In the genomic region with DNA sequence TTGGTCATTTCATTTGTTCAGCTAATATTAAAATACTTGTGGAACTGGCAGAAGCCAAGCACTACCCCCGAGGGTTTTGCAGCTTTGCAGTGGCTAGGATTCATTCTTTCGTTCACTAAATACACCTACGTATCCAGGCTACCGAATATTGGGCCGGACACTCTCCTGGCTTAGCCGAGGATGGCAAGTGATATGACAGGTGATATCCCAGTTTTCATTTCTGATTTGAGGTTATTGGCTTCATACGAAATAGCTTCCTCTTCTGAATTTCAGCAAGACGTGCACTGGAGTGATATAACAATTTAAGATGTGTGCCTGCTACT, we compare ENCODE assay signal across 8 cellular contexts. TPM values are rescaled to one million over a fixed set of nuclear protein-coding genes. Genes with fewer than 3 reads are reported as not detected.
DNase-seq lines count a peak whose midpoint lies in the region; ATAC-seq and TF ChIP-seq lines count a peak whose summit lies in the region.

No MANE protein-coding gene starts in this region.

- CTCF ChIA-PET in activated B cell treated with CpG ODN at 0.5 μM for 24 hours (lab: Charles Lee) = interaction anchor here (0.8 to 1.2 kb wide), 2 partner anchors 24 to 35 kb away, joined by 3 to 5 read pairs; no protein-coding TSS in a partner anchor

- H3K36me3 ChIP-seq in iPS DF 6.9 (ENCODE audit: control insufficient read depth, insufficient read depth, low read length) = no peaks in the 10 kb centered on the region

- POLR2A ChIA-PET in activated B cell treated with CpG ODN at 0.5 μM for 24 hours (lab: Charles Lee) = interaction anchor here (0.7 to 6.3 kb wide), 7 partner anchors 9 to 755 kb away, joined by 3 to 84 read pairs (median 4); a partner anchor contains a TSS

- DNase-seq in T-helper 2 cell treated with Interferon-gamma antibody and Interleukin-4, amounts not matched to agents 5 μg/mL and 100 μg/mL, for 36 hours (ENCODE audit: low spot score) = no peak
- DNase-seq in T-helper 2 cell (no peak), activated B cell treated with CpG ODN at 0.5 μM for 24 hours (no peak), iPS DF 6.9 (ENCODE audit: low read depth, low spot score) (no peak), KBM-7 (no peak), NCI-H2196 treated with DMSO at 0.1 percent for 48 hours (lab: John Stamatoyannopoulos, UW; ENCODE audit: unreplicated experiment) (no peak)
- no peak for DNase-seq in stimulated activated naive B cell treated with anti-CD40 and anti-IgM and Interleukin-4, amounts not matched to agents 10 μg/mL and 1 μg/mL and 100 μg/mL, for 72 hours

- H3K4me1 ChIP-seq in iPS DF 6.9 (ENCODE audit: control insufficient read depth, insufficient read depth, low read length) = no peaks in the 10 kb centered on the region

- peaks cover 38% of the 10 kb centered on the region for H3K36me3 Mint-ChIP-seq in T-helper 2 cell treated with Interferon-gamma antibody and Interleukin-4, amounts not matched to agents 5 μg/mL and 100 μg/mL, for 36 hours (ENCODE audit: low read depth)
- peaks cover 6% of the 10 kb centered on the region for H3K36me3 Mint-ChIP-seq in activated B cell treated with CpG ODN at 0.5 μM for 24 hours (ENCODE audit: low read depth)
- peaks cover 13 to 32% of the 10 kb centered on the region in 2 donors for H3K36me3 Mint-ChIP-seq in stimulated activated naive B cell treated with anti-CD40 and anti-IgM and Interleukin-4, amounts not matched to agents 10 μg/mL and 1 μg/mL and 100 μg/mL, for 72 hours

- WGBS in iPS DF 6.9 (ENCODE audit: insufficient coverage, insufficient read length) = no CpG with 5 or more reads among the region's 8 CpGs

- H3K27me3 Mint-ChIP-seq in T-helper 2 cell treated with Interferon-gamma antibody and Interleukin-4, amounts not matched to agents 5 μg/mL and 100 μg/mL, for 36 hours (ENCODE audit: low read depth) = no peaks in the 10 kb centered on the region
- H3K27me3 Mint-ChIP-seq in activated B cell treated with CpG ODN at 0.5 μM for 24 hours = no peaks in the 10 kb centered on the region
- H3K27me3 Mint-ChIP-seq in stimulated activated naive B cell treated with anti-CD40 and anti-IgM and Interleukin-4, amounts not matched to agents 10 μg/mL and 1 μg/mL and 100 μg/mL, for 72 hours = no peaks in the 10 kb centered on the region

- intact Hi-C loops in activated B cell treated with CpG ODN at 0.5 μM for 24 hours (cut with micrococcal nuclease) = loop anchor here (1.0 to 10.0 kb wide), 4 partner anchors 39 to 1196 kb away; a partner anchor contains a TSS

- TF ChIP-seq CTCF in activated B cell treated with CpG ODN at 0.5 μM for 24 hours (IDR thresholded peaks at IDR 0.05) = no peak

- H3K27me3 ChIP-seq in iPS DF 6.9 (ENCODE audit: control insufficient read depth, insufficient read depth, low read length) = no peaks in the 10 kb centered on the region

- ATAC-seq in HG03039 (IDR thresholded peaks at IDR 0.05; ENCODE audit: unreplicated experiment) = peak; percentile 8
- ATAC-seq in activated B cell treated with CpG ODN at 0.5 μM for 24 hours (ENCODE audit: low read depth) = no peak
- ATAC-seq in stimulated activated naive B cell treated with anti-CD40 and anti-IgM and Interleukin-4, amounts not matched to agents 10 μg/mL and 1 μg/mL and 100 μg/mL, for 72 hours (replicated peaks) = peak; percentile 10

- no peaks in the 10 kb centered on the region for H3K9me3 Mint-ChIP-seq in T-helper 2 cell treated with Interferon-gamma antibody and Interleukin-4, amounts not matched to agents 5 μg/mL and 100 μg/mL, for 36 hours
- no peaks in the 10 kb centered on the region for H3K9me3 Mint-ChIP-seq in activated B cell treated with CpG ODN at 0.5 μM for 24 hours
- peaks cover 0 to 2% of the 10 kb centered on the region in 2 donors for H3K9me3 Mint-ChIP-seq in stimulated activated naive B cell treated with anti-CD40 and anti-IgM and Interleukin-4, amounts not matched to agents 10 μg/mL and 1 μg/mL and 100 μg/mL, for 72 hours

- peak overlapping the region; percentile 78; the same call in 1 of the 2 replicates for H3K4me3 ChIP-seq in iPS DF 6.9 (ENCODE audit: low read length)

- H3K27ac Mint-ChIP-seq in T-helper 2 cell treated with Interferon-gamma antibody and Interleukin-4, amounts not matched to agents 5 μg/mL and 100 μg/mL, for 36 hours = peak overlapping the region; percentile 95
- peak overlapping the region; percentile 57 for H3K27ac Mint-ChIP-seq in activated B cell treated with CpG ODN at 0.5 μM for 24 hours
- H3K27ac Mint-ChIP-seq in stimulated activated naive B cell treated with anti-CD40 and anti-IgM and Interleukin-4, amounts not matched to agents 10 μg/mL and 1 μg/mL and 100 μg/mL, for 72 hours = peak overlapping the region; percentile 97

- no peak overlapping the region for H3K27ac ChIP-seq in iPS DF 6.9 (ENCODE audit: low read length)

- no peaks in the 10 kb centered on the region for H3K9me3 ChIP-seq in iPS DF 6.9 (ENCODE audit: control insufficient read depth, insufficient read depth, low read length)

- peaks cover 47% of the 10 kb centered on the region for H3K4me1 Mint-ChIP-seq in T-helper 2 cell treated with Interferon-gamma antibody and Interleukin-4, amounts not matched to agents 5 μg/mL and 100 μg/mL, for 36 hours (ENCODE audit: low read depth)
- peaks cover 27% of the 10 kb centered on the region for H3K4me1 Mint-ChIP-seq in activated B cell treated with CpG ODN at 0.5 μM for 24 hours
- peaks cover 24 to 38% of the 10 kb centered on the region in 2 donors for H3K4me1 Mint-ChIP-seq in stimulated activated naive B cell treated with anti-CD40 and anti-IgM and Interleukin-4, amounts not matched to agents 10 μg/mL and 1 μg/mL and 100 μg/mL, for 72 hours

- H3K4me3 Mint-ChIP-seq in T-helper 2 cell treated with Interferon-gamma antibody and Interleukin-4, amounts not matched to agents 5 μg/mL and 100 μg/mL, for 36 hours = peak overlapping the region; percentile 99
- peak overlapping the region; percentile 89 for H3K4me3 Mint-ChIP-seq in activated B cell treated with CpG ODN at 0.5 μM for 24 hours
- H3K4me3 Mint-ChIP-seq in stimulated activated naive B cell treated with anti-CD40 and anti-IgM and Interleukin-4, amounts not matched to agents 10 μg/mL and 1 μg/mL and 100 μg/mL, for 72 hours = peak overlapping the region; percentile 93 to 94

- in situ Hi-C loops in KBM-7 (cut with MboI; ENCODE audit: low pct_unique_long_range_greater_than_20kb, low sequenced_read_pairs) = no loop called here

RNA-seq across cellular contexts. Expression of a gene that starts 0.5 kb away (rescaled TPM):
- 2.5 and 3.5 TPM in 2 replicates for total RNA-seq in activated B cell treated with CpG ODN at 0.5 μM for 24 hours

RNA-seq across cellular contexts. Expression of a gene that starts 39.0 kb away (rescaled TPM):
- total RNA-seq in activated B cell treated with CpG ODN at 0.5 μM for 24 hours = 253 and 259 TPM in 2 replicates
